8 cellular contexts compared by ENCODE assay signal in genomic region chr5:95554647-95555548, GRCh38. TPM values are rescaled to one million over a fixed set of nuclear protein-coding genes. Genes with fewer than 3 reads are reported as not detected.
A peak's percentile ranks its signal among the peaks of the same experiment; 100 is the strongest.
DNase-seq lines count a peak whose midpoint lies in the region; ATAC-seq lines count a peak whose summit lies in the region.

TSS of gene ARSK (plus strand) at chr5:95555101. CDS start at chr5:95555279, 178 bp downstream.
TSS of gene SKIC3 (minus strand) at chr5:95554977. CDS start at chr5:95547150, 7,827 bp downstream.

- H4K20me1 ChIP-seq in BLaER1: peaks cover 35% of the 10 kb centered on the region

- peaks cover 21% of the 10 kb centered on the region for H3K36me3 Mint-ChIP-seq in activated CD4-positive, alpha-beta T cell treated with anti-CD3 and anti-CD28 coated beads, Interleukin-2, amount 10 ng/mL, durations not matched to agents 24 days and 14 days (ENCODE audit: low read depth)

- peak within 1 kb of the TSS; percentile 81 for H3K27ac ChIP-seq in BLaER1

- H3K4me3 Mint-ChIP-seq in activated CD4-positive, alpha-beta T cell treated with anti-CD3 and anti-CD28 coated beads, Interleukin-2, amount 10 ng/mL, durations not matched to agents 24 days and 14 days: peak within 1 kb of the TSS; percentile 96

- no peaks in the 10 kb centered on the region for H3K9me3 ChIP-seq in BLaER1

- intact Hi-C loops in activated CD4-positive, alpha-beta T cell treated with anti-CD3 and anti-CD28 coated beads, Interleukin-2, amount 10 ng/mL, durations not matched to agents 24 days and 14 days (cut with micrococcal nuclease): loop anchor here (1.0 to 10.0 kb wide), 6 partner anchors 36 to 1380 kb away; partner anchors contain the start of gene GLRX

- H3K27ac Mint-ChIP-seq in activated CD4-positive, alpha-beta T cell treated with anti-CD3 and anti-CD28 coated beads, Interleukin-2, amount 10 ng/mL, durations not matched to agents 24 days and 14 days: peak within 1 kb of the TSS; percentile 94

- H3K4me3 ChIP-seq in BLaER1: peak within 1 kb of the TSS; percentile 82

- H3K4me1 ChIP-seq in BLaER1: peaks cover 29% of the 10 kb centered on the region

- no peaks in the 10 kb centered on the region for H3K27me3 ChIP-seq in BLaER1

- ATAC-seq in HG03460 (IDR thresholded peaks at IDR 0.05; ENCODE audit: unreplicated experiment): peak; percentile 85

- peak; percentile 41 for DNase-seq in GM19240 (ENCODE audit: insufficient read length, low spot score)
- DNase-seq in NCI-H524 treated with DMSO at 0.1 percent for 48 hours (lab: John Stamatoyannopoulos, UW): peak; percentile 91
- peak; percentile 97 for DNase-seq in activated CD4-positive, alpha-beta T cell treated with anti-CD3 and anti-CD28 coated beads, Interleukin-2, amount 10 ng/mL, durations not matched to agents 24 days and 14 days
- DNase-seq in cortex of kidney (lab: John Stamatoyannopoulos, UW): peak; percentile 35
- DNase-seq in left kidney (ENCODE audit: low read depth, low spot score): peak; percentile 99
- peak; percentile 86 to 89 for DNase-seq in stimulated activated CD4-positive, alpha-beta T cell treated with anti-CD3 and anti-CD28 coated beads, Interleukin-2, amount 100 ng/mL, for 24 hours

- H3K36me3 ChIP-seq in BLaER1: peaks cover 10% of the 10 kb centered on the region

- H3K9me3 Mint-ChIP-seq in activated CD4-positive, alpha-beta T cell treated with anti-CD3 and anti-CD28 coated beads, Interleukin-2, amount 10 ng/mL, durations not matched to agents 24 days and 14 days: no peaks in the 10 kb centered on the region

- H3K4me1 Mint-ChIP-seq in activated CD4-positive, alpha-beta T cell treated with anti-CD3 and anti-CD28 coated beads, Interleukin-2, amount 10 ng/mL, durations not matched to agents 24 days and 14 days: peaks cover 40% of the 10 kb centered on the region

- peak within 1 kb of the TSS; percentile 93 for H3K4me2 ChIP-seq in BLaER1

- H3K27me3 Mint-ChIP-seq in activated CD4-positive, alpha-beta T cell treated with anti-CD3 and anti-CD28 coated beads, Interleukin-2, amount 10 ng/mL, durations not matched to agents 24 days and 14 days: no peaks in the 10 kb centered on the region

- H3K9ac ChIP-seq in BLaER1: peak within 1 kb of the TSS; percentile 84

RNA-seq across cellular contexts. Expression of gene ARSK, which starts in this region (rescaled TPM):
- total RNA-seq in activated CD4-positive, alpha-beta T cell treated with anti-CD3 and anti-CD28 coated beads, Interleukin-2, amount 10 ng/mL, durations not matched to agents 24 days and 14 days: 3.2 and 4.1 TPM in 2 replicates

RNA-seq across cellular contexts. Expression of gene SKIC3, which starts in this region (rescaled TPM):
- total RNA-seq in activated CD4-positive, alpha-beta T cell treated with anti-CD3 and anti-CD28 coated beads, Interleukin-2, amount 10 ng/mL, durations not matched to agents 24 days and 14 days: 61.2 and 69.5 TPM in 2 replicates

Comparison
In these comparisons a context has a peak if more than half of its experiments do, and no peak if none do; other contexts are left out.
1. Peak in every context shown above with its lines: DNase-seq, ATAC-seq, H3K4me3 ChIP-seq and H3K27ac ChIP-seq.
2. DNase-seq: peak in every context shown above with its lines; median percentile 99 in left kidney; 97 in activated CD4-positive, alpha-beta T cell treated with anti-CD3 and anti-CD28 coated beads, Interleukin-2, amount 10 ng/mL, durations not matched to agents 24 days and 14 days; 91 in NCI-H524 treated with DMSO at 0.1 percent for 48 hours; 88 in stimulated activated CD4-positive, alpha-beta T cell treated with anti-CD3 and anti-CD28 coated beads, Interleukin-2, amount 100 ng/mL, for 24 hours; 41 in GM19240; 35 in cortex of kidney.